ENCODE assay signal across 8 cellular contexts in genomic region chr2:84880395-84880644, GRCh38. TPM values are rescaled to one million over a fixed set of nuclear protein-coding genes. Genes with fewer than 3 reads are reported as not detected.
A peak's percentile ranks its signal among the peaks of the same experiment; 100 is the strongest.
DNase-seq lines count a peak whose midpoint lies in the region; ATAC-seq and TF ChIP-seq lines count a peak whose summit lies in the region.

No MANE protein-coding gene starts in this region.

- H3K27me3 ChIP-seq in sigmoid colon: peaks cover 18 to 59% (median 26%) of the 10 kb centered on the region in 3 donors

- no peaks in the 10 kb centered on the region for H3K36me3 ChIP-seq in sigmoid colon

- H3K27ac Mint-ChIP-seq in T-helper 17 cell (peak overlapping the region; percentile 96), glutamatergic neuron (ENCODE audit: unreplicated experiment) (no peak overlapping the region)

- no peak overlapping the region for H3K27ac ChIP-seq in sigmoid colon

- H3K36me3 Mint-ChIP-seq in T-helper 17 cell (ENCODE audit: low read depth) (peaks cover 5% of the 10 kb centered on the region), glutamatergic neuron (ENCODE audit: unreplicated experiment) (peaks cover 1% of the 10 kb centered on the region)

- no peak for TF ChIP-seq POLR2A in sigmoid colon (IDR thresholded peaks at IDR 0.05)

- peak; percentile 2 for ATAC-seq in T-helper 17 cell

- peaks cover 1% of the 10 kb centered on the region for H3K9me3 Mint-ChIP-seq in glutamatergic neuron (ENCODE audit: unreplicated experiment)

- 0 to 1% methylated on average over 8 of the region's 8 CpGs for WGBS in sigmoid colon, 2 donors

- DNase-seq in T-helper 17 cell (no peak), glutamatergic neuron (no peak), sigmoid colon (no peak), NCI-H526 treated with DMSO at 0.1 percent for 48 hours (lab: John Stamatoyannopoulos, UW) (no peak), DMS79 treated with DMSO at 0.1 percent for 48 hours (lab: John Stamatoyannopoulos, UW) (no peak), OCI-M1 (lab: John Stamatoyannopoulos, UW) (no peak)
- DNase-seq in stimulated activated CD4-positive, alpha-beta T cell treated with anti-CD3 and anti-CD28 coated beads, Interleukin-2, amount 100 ng/mL, for 48 hours: no peak

- H3K4me3 ChIP-seq in GM12875 (ENCODE audit: low read depth, low read length) (peak overlapping the region; percentile 31), sigmoid colon (peak overlapping the region in 3 of 4 donors; percentile 41 to 53 (median 51))

- intact Hi-C loops in sigmoid colon (cut with DNase I): no loop called here

- H3K4me3 Mint-ChIP-seq in T-helper 17 cell: peak overlapping the region; percentile 99
- peak overlapping the region; percentile 91 for H3K4me3 Mint-ChIP-seq in glutamatergic neuron (ENCODE audit: unreplicated experiment)

- no peaks in the 10 kb centered on the region for H3K27me3 Mint-ChIP-seq in T-helper 17 cell
- H3K27me3 Mint-ChIP-seq in glutamatergic neuron (ENCODE audit: unreplicated experiment): peaks cover 19% of the 10 kb centered on the region

- H3K4me1 ChIP-seq in sigmoid colon: peaks cover 0 to 29% (median 23%) of the 10 kb centered on the region in 4 donors

- no peak for TF ChIP-seq CTCF in GM12875 (IDR thresholded peaks at IDR 0.05; ENCODE audit: borderline replicate concordance, insufficient read depth, low read depth, low read length)
- TF ChIP-seq CTCF in glutamatergic neuron (IDR thresholded peaks at IDR 0.05; ENCODE audit: partially characterized antibody, unreplicated experiment): no peak
- TF ChIP-seq CTCF in sigmoid colon (IDR thresholded peaks at IDR 0.05): no peak

- H3K9me3 ChIP-seq in T-helper 17 cell (ENCODE audit: control insufficient read depth, low read length, poor library complexity, severe bottlenecking): no peaks in the 10 kb centered on the region
- H3K9me3 ChIP-seq in sigmoid colon: no peaks in the 10 kb centered on the region

- no peak for TF ChIP-seq EP300 in sigmoid colon (IDR thresholded peaks at IDR 0.05)

- H3K4me1 Mint-ChIP-seq in T-helper 17 cell: peaks cover 55% of the 10 kb centered on the region
- peaks cover 12% of the 10 kb centered on the region for H3K4me1 Mint-ChIP-seq in glutamatergic neuron (ENCODE audit: low read depth, unreplicated experiment)

RNA-seq across cellular contexts. Expression of gene TRABD2A, which starts 0.6 kb away (rescaled TPM):
- total RNA-seq in T-helper 17 cell: 10 to 100 TPM; 60.5 to 93.7 TPM
- not detected for total RNA-seq in glutamatergic neuron (ENCODE audit: unreplicated experiment)
- 1 to 10 TPM in 1 of 4 donors, under 1 TPM in 3; 0.16 to 3.6 (median 0.65) TPM for total RNA-seq in sigmoid colon
- 10 to 100 TPM; 16.8 to 46.4 (median 25.4) TPM for polyA plus RNA-seq in sigmoid colon

RNA-seq across cellular contexts. Expression of gene TMSB10, which starts 25.1 kb away (rescaled TPM):
- total RNA-seq in T-helper 17 cell (1,000 to 10,000 TPM; 1,429 to 1,736 TPM), glutamatergic neuron (ENCODE audit: unreplicated experiment) (3,273 TPM), sigmoid colon (1,000 to 10,000 TPM; 1,887 to 2,459 (median 2,033) TPM)
- 1,000 to 10,000 TPM; 3,723 to 4,314 (median 4,173) TPM for polyA plus RNA-seq in sigmoid colon

Comparison
In these comparisons a context has a peak if more than half of its experiments do, and no peak if none do; other contexts are left out.
1. RNA of gene TRABD2A, which starts 0.6 kb away (total RNA-seq): 60.5 to 93.7 TPM in T-helper 17 cell; 0.16 to 3.6 TPM in sigmoid colon and not detected in glutamatergic neuron (single experiment); every median in the first group is over 10 times any median in the second.